25 cellular contexts compared by ENCODE assay signal in genomic region chr5:95403996-95404395, GRCh38. TPM values are rescaled to one million over a fixed set of nuclear protein-coding genes. Genes with fewer than 3 reads are reported as not detected.
A peak's percentile ranks its signal among the peaks of the same experiment; 100 is the strongest.
DNase-seq lines count a peak whose midpoint lies in the region; ATAC-seq and TF ChIP-seq lines count a peak whose summit lies in the region.
"Had no signal": no experiment of that assay in that cellular context is flagged by ENCODE, and none has a peak within 500 bp of the region (broad histone marks: within the 10 kb centered on the region; RNA-seq: fewer than 3 reads in every experiment).

No MANE protein-coding gene starts in this region.

- DNase-seq in ELR (ENCODE audit: low read depth) (peak; percentile 59), MG63 (peak; percentile 38), brain microvascular endothelial cell (no peak), kidney glomerular epithelial cell (lab: John Stamatoyannopoulos, UW) (peak; percentile 21), mucosa of descending colon (no peak), DMS79 (lab: John Stamatoyannopoulos, UW) (no peak), NCI-H345 treated with DMSO at 0.1 percent for 48 hours (lab: John Stamatoyannopoulos, UW; ENCODE audit: unreplicated experiment) (no peak)
- DNase-seq: activated CD4-positive, alpha-beta T cell treated with anti-CD3 and anti-CD28 coated beads for 36 hours; activated CD8-positive, alpha-beta memory T cell treated with anti-CD3 and anti-CD28 coated beads, Interleukin-2, amount 50 U/mL, for 4 hours; activated gamma-delta T cell; CD4-positive, alpha-beta memory T cell; cerebellar nuclear complex; DMS79 treated with DMSO at 0.1 percent for 48 hours; heart right ventricle; immature natural killer cell; lower lobe of right lung; NCI-H1436; NCI-H2171; NCI-H82; PC-9; stimulated activated CD4-positive, alpha-beta T cell treated with anti-CD3 and anti-CD28 coated beads, Interleukin-15, amount 100 ng/mL, for 24 hours had no signal

- H3K36me3 ChIP-seq in MG63 (no peaks in the 10 kb centered on the region), brain microvascular endothelial cell (replicated peaks) (no peaks in the 10 kb centered on the region), mucosa of descending colon (ENCODE audit: low read depth) (no peaks in the 10 kb centered on the region)
- H3K36me3 ChIP-seq: heart right ventricle, lower lobe of right lung, neutrophil, right atrium auricular region, suprapubic skin had no signal

- no peak overlapping the region for H3K4me3 ChIP-seq in MG63
- no peak overlapping the region for H3K4me3 ChIP-seq in brain microvascular endothelial cell (ENCODE audit: low read depth, low read length)
- H3K4me3 ChIP-seq in mucosa of descending colon: no peak overlapping the region
- H3K4me3 ChIP-seq: heart right ventricle, lower lobe of right lung, PC-9, right atrium auricular region, suprapubic skin had no signal

- in situ Hi-C loops in brain microvascular endothelial cell (cut with HindIII; ENCODE audit: low pct_ligation_motif_present, low sequenced_read_pairs): no loop called here

- no peak overlapping the region for H3K27ac ChIP-seq in brain microvascular endothelial cell
- H3K27ac ChIP-seq: heart right ventricle, lower lobe of right lung, neutrophil, PC-9, right atrium auricular region, suprapubic skin had no signal

- H3K27me3 ChIP-seq in MG63 (no peaks in the 10 kb centered on the region), brain microvascular endothelial cell (replicated peaks) (no peaks in the 10 kb centered on the region)
- H3K27me3 ChIP-seq: heart right ventricle, neutrophil, right atrium auricular region, suprapubic skin had no signal

- TF ChIP-seq CTCF in brain microvascular endothelial cell (IDR thresholded peaks at IDR 0.05; ENCODE audit: low read depth, low read length, missing control alignments) (peak; percentile 35), mucosa of descending colon (IDR thresholded peaks at IDR 0.05) (no peak)

- intact Hi-C loops in mucosa of descending colon (cut with DNase I, micrococcal nuclease): no loop called here

- H3K9me3 ChIP-seq in MG63 (no peaks in the 10 kb centered on the region), mucosa of descending colon (no peaks in the 10 kb centered on the region)
- H3K9me3 ChIP-seq: heart right ventricle, lower lobe of right lung, neutrophil, right atrium auricular region, suprapubic skin had no signal

- ATAC-seq in HG03097 (IDR thresholded peaks at IDR 0.05; ENCODE audit: low FRiP score, unreplicated experiment) (no peak), mucosa of descending colon (no peak)
- ATAC-seq: activated CD4-positive, alpha-beta T cell treated with anti-CD3 and anti-CD28 coated beads for 36 hours; heart right ventricle; lower lobe of right lung had no signal

- H3K4me1 ChIP-seq in mucosa of descending colon (ENCODE audit: low read depth): no peaks in the 10 kb centered on the region
- H3K4me1 ChIP-seq: heart right ventricle, lower lobe of right lung, right atrium auricular region, suprapubic skin had no signal

RNA-seq across cellular contexts. Expression of gene FAM81B, which starts 12.8 kb away (rescaled TPM):
- total RNA-seq in MG63 (2014; rRNA removed; shearing (Covaris generic); ENCODE audit: low replicate concordance): not detected in 2 replicates
- total RNA-seq in mucosa of descending colon: not detected
- total RNA-seq: activated CD4-positive, alpha-beta T cell treated with anti-CD3 and anti-CD28 coated beads for 36 hours; CD4-positive, alpha-beta memory T cell; suprapubic skin had no signal

Comparison
In these comparisons a context has a peak if more than half of its experiments do, and no peak if none do; other contexts are left out.
1. DNase-seq: peak in ELR (single experiment), MG63 (single experiment) and kidney glomerular epithelial cell (single experiment); none in brain microvascular endothelial cell (single experiment), mucosa of descending colon (0 of 3), DMS79 (single experiment) and NCI-H345 treated with DMSO at 0.1 percent for 48 hours (single experiment).